Comparison of ENCODE assay signal across 23 cellular contexts in genomic region chr5:104178066-104178465, GRCh38.
"Had no signal": no experiment of that assay in that cellular context is flagged by ENCODE, and none has a peak within 500 bp of the region (broad histone marks: within the 10 kb centered on the region; RNA-seq: fewer than 3 reads in every experiment).

No MANE protein-coding gene starts in this region.

- H3K9me3 ChIP-seq: neutrophil had no signal

- H3K36me3 Mint-ChIP-seq: naive B cell had no signal

- DNase-seq: effector memory CD8-positive, alpha-beta T cell; esophagus squamous epithelium; foreskin fibroblast; glutamatergic neuron; kidney; left cardiac atrium; left ventricle myocardium inferior; lower lobe of right lung; mesenchymal stem cell; naive B cell; nephron progenitor cell; posterior cingulate gyrus; sigmoid colon; stimulated activated CD4-positive, alpha-beta T cell treated with anti-CD3 and anti-CD28 coated beads, Interleukin-12 subunit alpha, Interleukin-12 subunit beta, amount 100 ng/mL, for 4 hours; stimulated activated naive CD4-positive, alpha-beta T cell; stomach; substantia nigra; transverse colon had no signal

- H3K4me3 ChIP-seq: esophagus squamous epithelium, gastroesophageal sphincter, left ventricle myocardium inferior, lower lobe of right lung, right atrium auricular region, sigmoid colon, skin epidermis, stomach, thoracic aorta, transverse colon had no signal

- H3K27me3 ChIP-seq: esophagus squamous epithelium, gastroesophageal sphincter, neutrophil, right atrium auricular region, sigmoid colon, stomach, transverse colon had no signal

- H3K4me1 ChIP-seq: esophagus squamous epithelium, gastroesophageal sphincter, left ventricle myocardium inferior, lower lobe of right lung, right atrium auricular region, sigmoid colon, stomach, transverse colon had no signal

- H3K4me3 Mint-ChIP-seq: effector memory CD8-positive, alpha-beta T cell; naive B cell; nephron progenitor cell had no signal

- ATAC-seq: effector memory CD8-positive, alpha-beta T cell; gastroesophageal sphincter; left cardiac atrium had no signal

- H3K27ac ChIP-seq: esophagus squamous epithelium, gastroesophageal sphincter, left ventricle myocardium inferior, lower lobe of right lung, neutrophil, right atrium auricular region, sigmoid colon, skin epidermis, stomach, thoracic aorta, transverse colon had no signal

- H3K27ac Mint-ChIP-seq: effector memory CD8-positive, alpha-beta T cell; naive B cell; nephron progenitor cell had no signal

- H3K27me3 Mint-ChIP-seq: effector memory CD8-positive, alpha-beta T cell; naive B cell had no signal

- H3K4me1 Mint-ChIP-seq: naive B cell, nephron progenitor cell had no signal

- H3K36me3 ChIP-seq: esophagus squamous epithelium, gastroesophageal sphincter, left ventricle myocardium inferior, lower lobe of right lung, neutrophil, right atrium auricular region, sigmoid colon, stomach, thoracic aorta, transverse colon had no signal
